Comparison of ENCODE assay signal across 18 cellular contexts in genomic region chr2:237177986-237178385, GRCh38.
"Had no signal": no experiment of that assay in that cellular context is flagged by ENCODE, and none has a peak within 500 bp of the region (broad histone marks: within the 10 kb centered on the region; RNA-seq: fewer than 3 reads in every experiment).

No MANE protein-coding gene starts in this region.

- H3K4me3 ChIP-seq: body of pancreas, gastrocnemius medialis, heart left ventricle, lower lobe of right lung, neural progenitor cell had no signal

- H3K4me3 Mint-ChIP-seq: activated naive CD8-positive, alpha-beta T cell; activated T-cell treated with anti-CD3 and anti-CD28 coated beads, Interleukin-2, amount 50 U/mL, for 72 hours; neural progenitor cell; stimulated activated memory B cell treated with anti-CD40 and anti-IgM and Interleukin-4, amounts not matched to agents 10 μg/mL and 1 μg/mL and 100 μg/mL, for 72 hours; type B pancreatic cell had no signal

- H3K36me3 Mint-ChIP-seq: neural progenitor cell; stimulated activated memory B cell treated with anti-CD40 and anti-IgM and Interleukin-4, amounts not matched to agents 10 μg/mL and 1 μg/mL and 100 μg/mL, for 72 hours; type B pancreatic cell had no signal

- H3K4me1 ChIP-seq: body of pancreas, gastrocnemius medialis, lower lobe of right lung, neural progenitor cell, parathyroid adenoma had no signal

- H3K36me3 ChIP-seq: gastrocnemius medialis, heart left ventricle, lower lobe of right lung had no signal

- H3K27ac ChIP-seq: body of pancreas, gastrocnemius medialis, heart left ventricle, lower lobe of right lung, neural progenitor cell, parathyroid adenoma had no signal

- DNase-seq: activated CD4-positive, alpha-beta T cell treated with anti-CD3 and anti-CD28 coated beads for 4 hours; activated CD8-positive, alpha-beta memory T cell treated with anti-CD3 and anti-CD28 coated beads, Interleukin-2, amount 50 U/mL, for 48 hours; activated gamma-delta T cell; activated T-cell treated with anti-CD3 and anti-CD28 coated beads, Interleukin-2, amount 50 U/mL, for 72 hours; amniotic stem cell; body of pancreas; effector memory CD4-positive, alpha-beta T cell; gastrocnemius medialis; heart left ventricle; left colon; lower lobe of right lung; midbrain; T-helper 2 cell had no signal

- H3K4me2 ChIP-seq: neural progenitor cell had no signal

- H3K9me3 ChIP-seq: gastrocnemius medialis had no signal

- H3K27ac Mint-ChIP-seq: activated naive CD8-positive, alpha-beta T cell; activated T-cell treated with anti-CD3 and anti-CD28 coated beads, Interleukin-2, amount 50 U/mL, for 72 hours; neural progenitor cell; stimulated activated memory B cell treated with anti-CD40 and anti-IgM and Interleukin-4, amounts not matched to agents 10 μg/mL and 1 μg/mL and 100 μg/mL, for 72 hours; type B pancreatic cell had no signal

- H3K79me2 ChIP-seq: parathyroid adenoma had no signal

- H3K9ac ChIP-seq: neural progenitor cell, parathyroid adenoma had no signal

- ATAC-seq: activated T-cell treated with anti-CD3 and anti-CD28 coated beads, Interleukin-2, amount 50 U/mL, for 72 hours; body of pancreas; gastrocnemius medialis; heart left ventricle; left colon; lower lobe of right lung; stimulated activated memory B cell treated with anti-CD40 and anti-IgM and Interleukin-4, amounts not matched to agents 10 μg/mL and 1 μg/mL and 100 μg/mL, for 72 hours had no signal

- H2AFZ ChIP-seq: neural progenitor cell, parathyroid adenoma had no signal

- H3K4me1 Mint-ChIP-seq: stimulated activated memory B cell treated with anti-CD40 and anti-IgM and Interleukin-4, amounts not matched to agents 10 μg/mL and 1 μg/mL and 100 μg/mL, for 72 hours had no signal

- H3K27me3 ChIP-seq: body of pancreas, gastrocnemius medialis, heart left ventricle, neural progenitor cell had no signal

- H3K9me3 Mint-ChIP-seq: activated T-cell treated with anti-CD3 and anti-CD28 coated beads, Interleukin-2, amount 50 U/mL, for 72 hours had no signal
